ENCODE assay signal across 1 cellular context in genomic region chr17:49971199-49971847, GRCh38.
TF ChIP-seq lines count a peak whose summit lies in the region.

No MANE protein-coding gene starts in this region.

TF ChIP-seq in WTC11, 78 proteins besides CTCF, POLR2A, EP300 and RAD21 (continued from another document):
- no peak for TF ChIP-seq GABPB1 (CRISPR knock-in tag; IDR thresholded peaks at IDR 0.05)
- TF ChIP-seq KAT7 (CRISPR knock-in tag; IDR thresholded peaks at IDR 0.05; ENCODE audit: borderline replicate concordance): no peak
- TF ChIP-seq ERG (CRISPR knock-in tag; IDR thresholded peaks at IDR 0.05): no peak
- no peak for TF ChIP-seq GRHL2 (CRISPR knock-in tag; IDR thresholded peaks at IDR 0.05; ENCODE audit: insufficient replicate concordance, severe bottlenecking)
- no peak for TF ChIP-seq PRRX2 (CRISPR knock-in tag; IDR thresholded peaks at IDR 0.05)
- TF ChIP-seq ZNF396 (CRISPR knock-in tag; IDR thresholded peaks at IDR 0.05; ENCODE audit: borderline replicate concordance): no peak
